ENCODE assay signal across 1 cellular context in genomic region chr6:147735924-147736323, GRCh38.
TF ChIP-seq lines count a peak whose summit lies in the region.

No MANE protein-coding gene starts in this region.

TF ChIP-seq in K562, 482 proteins besides CTCF, POLR2A, EP300 and RAD21 (continued from another document):
- TF ChIP-seq CBFA2T3 (IDR thresholded peaks at IDR 0.05) (peak; percentile 39; the same call in 1 of the 2 replicates), HCFC1 (IDR thresholded peaks at IDR 0.05; ENCODE audit: low read depth, low read length) (no peak), CEBPG (CRISPR knock-in tag; IDR thresholded peaks at IDR 0.05) (no peak), CEBPG (tag; conservative IDR thresholded peaks at IDR 0.05 in 1 of 2, IDR thresholded peaks at IDR 0.05 in 1 of 2) (peak in 1 of 2 experiments; percentile 36; a peak in 1 of 4 replicates)
